Comparison of ENCODE assay signal across 8 cellular contexts in genomic region chr3:101848754-101849713, GRCh38. TPM values are rescaled to one million over a fixed set of nuclear protein-coding genes. Genes with fewer than 3 reads are reported as not detected.
DNase-seq lines count a peak whose midpoint lies in the region; ATAC-seq and TF ChIP-seq lines count a peak whose summit lies in the region.

A gene with protein sequence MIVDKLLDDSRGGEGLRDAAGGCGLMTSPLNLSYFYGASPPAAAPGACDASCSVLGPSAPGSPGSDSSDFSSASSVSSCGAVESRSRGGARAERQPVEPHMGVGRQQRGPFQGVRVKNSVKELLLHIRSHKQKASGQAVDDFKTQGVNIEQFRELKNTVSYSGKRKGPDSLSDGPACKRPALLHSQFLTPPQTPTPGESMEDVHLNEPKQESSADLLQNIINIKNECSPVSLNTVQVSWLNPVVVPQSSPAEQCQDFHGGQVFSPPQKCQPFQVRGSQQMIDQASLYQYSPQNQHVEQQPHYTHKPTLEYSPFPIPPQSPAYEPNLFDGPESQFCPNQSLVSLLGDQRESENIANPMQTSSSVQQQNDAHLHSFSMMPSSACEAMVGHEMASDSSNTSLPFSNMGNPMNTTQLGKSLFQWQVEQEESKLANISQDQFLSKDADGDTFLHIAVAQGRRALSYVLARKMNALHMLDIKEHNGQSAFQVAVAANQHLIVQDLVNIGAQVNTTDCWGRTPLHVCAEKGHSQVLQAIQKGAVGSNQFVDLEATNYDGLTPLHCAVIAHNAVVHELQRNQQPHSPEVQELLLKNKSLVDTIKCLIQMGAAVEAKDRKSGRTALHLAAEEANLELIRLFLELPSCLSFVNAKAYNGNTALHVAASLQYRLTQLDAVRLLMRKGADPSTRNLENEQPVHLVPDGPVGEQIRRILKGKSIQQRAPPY (plus strand): TSS chr3:101849514. CDS start chr3:101849629, 115 bp downstream.

- DNase-seq in DMS53 treated with DMSO at 0.1 percent for 48 hours (lab: John Stamatoyannopoulos, UW; ENCODE audit: unreplicated experiment) (peak; percentile 72), KG1 (lab: John Stamatoyannopoulos, UW) (peak; percentile 55), RWPE1 (ENCODE audit: low spot score) (peak; percentile 95), fibroblast of peridontal ligament (ENCODE audit: extremely low read depth) (peak; percentile 91)
- DNase-seq in naive thymus-derived CD8-positive, alpha-beta T cell, result peak; percentile 84 to 95 (median 89)
- peak; percentile 83 to 92 (median 86) for DNase-seq in stimulated activated naive CD4-positive, alpha-beta T cell (lab: John Stamatoyannopoulos, UW)

- no peak for TF ChIP-seq CTCF in RWPE1 (conservative IDR thresholded peaks at IDR 0.05; ENCODE audit: low read depth)

- peak within 1 kb of the TSS; percentile 100 for H3K27ac Mint-ChIP-seq in activated T-helper 17 cell treated with anti-CD3 and anti-CD28 coated beads, Interleukin-2, amount 50 U/mL, for 72 hours
- peak within 1 kb of the TSS; percentile 98 to 100 (median 99) for H3K27ac Mint-ChIP-seq in naive thymus-derived CD8-positive, alpha-beta T cell

- H3K4me3 Mint-ChIP-seq in activated T-helper 17 cell treated with anti-CD3 and anti-CD28 coated beads, Interleukin-2, amount 50 U/mL, for 72 hours, result peak within 1 kb of the TSS; percentile 91
- peak within 1 kb of the TSS; percentile 88 to 100 (median 97) for H3K4me3 Mint-ChIP-seq in naive thymus-derived CD8-positive, alpha-beta T cell

- CTCF ChIA-PET in RWPE1 (lab: Yijun Ruan, JAX), result interaction anchor here (0.6 to 1.4 kb wide), 3 partner anchors 21 to 376 kb away, joined by 4 to 7 read pairs (median 4); no protein-coding TSS in a partner anchor

- ATAC-seq in GM21737 (IDR thresholded peaks at IDR 0.05; ENCODE audit: unreplicated experiment), result peak; percentile 78
- ATAC-seq in activated T-helper 17 cell treated with anti-CD3 and anti-CD28 coated beads, Interleukin-2, amount 50 U/mL, for 72 hours (replicated peaks), result peak; percentile 80
- ATAC-seq in naive thymus-derived CD8-positive, alpha-beta T cell, result peak; percentile 70 to 75

- no peaks in the 10 kb centered on the region for H3K27me3 Mint-ChIP-seq in activated T-helper 17 cell treated with anti-CD3 and anti-CD28 coated beads, Interleukin-2, amount 50 U/mL, for 72 hours
- H3K27me3 Mint-ChIP-seq in naive thymus-derived CD8-positive, alpha-beta T cell, result no peaks in the 10 kb centered on the region

- H3K4me1 Mint-ChIP-seq in activated T-helper 17 cell treated with anti-CD3 and anti-CD28 coated beads, Interleukin-2, amount 50 U/mL, for 72 hours, result peaks cover 36% of the 10 kb centered on the region
- H3K4me1 Mint-ChIP-seq in naive thymus-derived CD8-positive, alpha-beta T cell, result peaks cover 28 to 39% (median 36%) of the 10 kb centered on the region in 4 donors

- H3K9me3 Mint-ChIP-seq in activated T-helper 17 cell treated with anti-CD3 and anti-CD28 coated beads, Interleukin-2, amount 50 U/mL, for 72 hours, result peaks cover 4% of the 10 kb centered on the region
- no peaks in the 10 kb centered on the region for H3K9me3 Mint-ChIP-seq in naive thymus-derived CD8-positive, alpha-beta T cell

- peaks cover 43% of the 10 kb centered on the region for H3K36me3 Mint-ChIP-seq in activated T-helper 17 cell treated with anti-CD3 and anti-CD28 coated beads, Interleukin-2, amount 50 U/mL, for 72 hours (ENCODE audit: low read depth)
- H3K36me3 Mint-ChIP-seq in naive thymus-derived CD8-positive, alpha-beta T cell, result peaks cover 23 to 35% (median 26%) of the 10 kb centered on the region in 3 donors

- POLR2A ChIA-PET in RWPE1 (lab: Yijun Ruan, JAX; ENCODE audit: low non-redundant PET), result interaction anchor here (0.6 to 2.0 kb wide), 7 partner anchors 22 to 346 kb away, joined by 3 to 15 read pairs (median 3); no protein-coding TSS in a partner anchor
- POLR2A ChIA-PET in naive thymus-derived CD8-positive, alpha-beta T cell (lab: Charles Lee), result interaction anchor here (0.6 to 4.4 kb wide), 49 partner anchors 10 to 380 kb away, joined by 3 to 98 read pairs (median 6); partner anchors contain the start of genes CEP97, NXPE3, PCNP and RPL24

- H3K27ac ChIP-seq in RWPE1, result peak within 1 kb of the TSS; percentile 90

RNA-seq across cellular contexts. Expression of the gene that starts here (rescaled TPM):
- 100 to 1,000 TPM in 1 of 2 donors, 10 to 100 TPM in 1; 88.4 to 123 TPM for total RNA-seq in activated T-helper 17 cell treated with anti-CD3 and anti-CD28 coated beads, Interleukin-2, amount 50 U/mL, for 72 hours
- total RNA-seq in naive thymus-derived CD8-positive, alpha-beta T cell, result 100 to 1,000 TPM; 148 to 151 TPM
- polyA plus RNA-seq in naive thymus-derived CD8-positive, alpha-beta T cell, result 10 to 100 TPM in 2 of 3 donors, 1 to 10 TPM in 1; 9.3 to 23.6 (median 20.2) TPM

Comparison
In these comparisons a context has a peak if more than half of its experiments do, and no peak if none do; other contexts are left out.
1. Peak in every context shown above with its lines: DNase-seq, ATAC-seq and H3K27ac ChIP-seq.